18 cellular contexts compared by ENCODE assay signal in genomic region chr3:42843730-42844713, GRCh38. TPM values are rescaled to one million over a fixed set of nuclear protein-coding genes. Genes with fewer than 3 reads are reported as not detected.
A peak's percentile ranks its signal among the peaks of the same experiment; 100 is the strongest.
DNase-seq lines count a peak whose midpoint lies in the region; ATAC-seq, FAIRE-seq and TF ChIP-seq lines count a peak whose summit lies in the region.
"Had no signal": no experiment of that assay in that cellular context is flagged by ENCODE, and none has a peak within 500 bp of the region (broad histone marks: within the 10 kb centered on the region; RNA-seq: fewer than 3 reads in every experiment).

No MANE protein-coding gene starts in this region.

- no peak for FAIRE-seq in K562 (lab: Jason Lieb, UNC)
- FAIRE-seq: GM19239, urothelium cell line had no signal

- ATAC-seq in K562 (no peak), right cardiac atrium (peak; percentile 81 to 86), GM19455 (IDR thresholded peaks at IDR 0.05; ENCODE audit: unreplicated experiment) (no peak)
- ATAC-seq: activated CD8-positive, alpha-beta memory T cell treated with anti-CD3 and anti-CD28 coated beads, Interleukin-2, amount 10 ng/mL, durations not matched to agents 7 days and 5 days had no signal

- H3K4me2 ChIP-seq in K562 (ENCODE audit: insufficient read depth, low read length) (no peak overlapping the region), parathyroid adenoma (ENCODE audit: low read length) (no peak overlapping the region)

- H3K4me1 ChIP-seq in K562 (replicated peaks in 1 of 2; ENCODE audit: control insufficient read depth in 2 of 2, insufficient read depth in 2 of 2, low read length in 2 of 2): peaks cover 10 to 26% of the 10 kb centered on the region in 2 experiments
- peaks cover 8% of the 10 kb centered on the region for H3K4me1 ChIP-seq in right cardiac atrium (ENCODE audit: control insufficient read depth, insufficient read depth, low read length)
- H3K4me1 ChIP-seq in parathyroid adenoma: no peaks in the 10 kb centered on the region
- peaks cover 5% of the 10 kb centered on the region in 2 donors for H3K4me1 ChIP-seq in uterus

- no peak overlapping the region for H3K27ac ChIP-seq in K562 (ENCODE audit: extremely low read depth, low read depth, low read length)
- H3K27ac ChIP-seq in right cardiac atrium (ENCODE audit: low read length): peak overlapping the region; percentile 43
- peak overlapping the region; percentile 32 for H3K27ac ChIP-seq in parathyroid adenoma
- H3K27ac ChIP-seq in uterus: peak overlapping the region; percentile 36 to 54
- H3K27ac ChIP-seq: neutrophil had no signal

- no peak for TF ChIP-seq EP300 in K562 (IDR thresholded peaks at IDR 0.05; ENCODE audit: low read length)

- H3K36me3 ChIP-seq in K562 (ENCODE audit: control insufficient read depth, insufficient read depth, low read length) (no peaks in the 10 kb centered on the region), parathyroid adenoma (ENCODE audit: control insufficient read depth, insufficient read depth, low read length) (no peaks in the 10 kb centered on the region), uterus (no peaks in the 10 kb centered on the region)
- H3K36me3 ChIP-seq: neutrophil had no signal

- H2AFZ ChIP-seq in K562 (ENCODE audit: low read depth, low read length) (peak overlapping the region; percentile 22; the same call in 1 of the 2 replicates), parathyroid adenoma (no peak overlapping the region)

- H3K79me2 ChIP-seq in K562 (ENCODE audit: control insufficient read depth, insufficient read depth, low read length) (no peaks in the 10 kb centered on the region), parathyroid adenoma (no peaks in the 10 kb centered on the region)

- POLR2A ChIA-PET in K562 (lab: Yijun Ruan, JAX): no interaction called here

- intact Hi-C loops in K562 (cut with micrococcal nuclease): no loop called here
- intact Hi-C loops in right cardiac atrium (cut with DNase I): loop anchor here in 1 of 4 donors (5.0 kb wide), 1 partner anchor 33 kb away; the partner anchor contains the start of gene CYP8B1
- intact Hi-C loops in uterus (cut with DNase I; ENCODE audit: low total_unique reads): no loop called here

- WGBS in K562 (ENCODE audit: insufficient coverage, low coverage, missing lambda C conversion rate): 8% methylated on average over 7 of the region's 7 CpGs
- whole genome bisulfite sequencing in right cardiac atrium: 47% methylated on average over 7 of the region's 7 CpGs

- peaks cover 0 to 4% of the 10 kb centered on the region in 2 experiments; a peak in 1 of 5 replicates for H3K27me3 ChIP-seq in K562 (ENCODE audit: control insufficient read depth in 2 of 2, insufficient read depth in 2 of 2, low read length in 2 of 2)
- H3K27me3 ChIP-seq in right cardiac atrium (ENCODE audit: control insufficient read depth, insufficient read depth): no peaks in the 10 kb centered on the region
- H3K27me3 ChIP-seq in parathyroid adenoma (ENCODE audit: control insufficient read depth, insufficient read depth, low read length): no peaks in the 10 kb centered on the region
- H3K27me3 ChIP-seq in uterus: no peaks in the 10 kb centered on the region
- H3K27me3 ChIP-seq: neutrophil had no signal

- TF ChIP-seq CTCF in K562 (IDR thresholded peaks at IDR 0.05 in 2 of 3, conservative IDR thresholded peaks at IDR 0.05 in 1 of 3; ENCODE audit: insufficient read depth in 2 of 3, low read depth in 1 of 3, low read length in 3 of 3): no peak
- no peak for TF ChIP-seq CTCF in parathyroid adenoma (IDR thresholded peaks at IDR 0.05)
- no peak for TF ChIP-seq CTCF in uterus (IDR thresholded peaks at IDR 0.05)

- CTCF ChIA-PET in K562 (lab: Yijun Ruan, JAX; ENCODE audit: low intra/inter-chr PET ratio): no interaction called here

- in situ Hi-C loops in K562 (cut with MboI) (no loop called here), G401 (cut with HindIII; ENCODE audit: low sequenced_read_pairs) (no loop called here)

- TF ChIP-seq RAD21 in K562 (CRISPR knock-in tag; conservative IDR thresholded peaks at IDR 0.05 in 1 of 2, IDR thresholded peaks at IDR 0.05 in 1 of 2): no peak

- H3K9ac ChIP-seq in K562 (ENCODE audit: insufficient read depth in 1 of 2, low read depth in 2 of 2, low read length in 2 of 2) (0 out of 4 replicates have a peak overlapping the region, but pooled peaks of 1 of the 2 experiments have one; percentile 33), parathyroid adenoma (no peak overlapping the region)

- TF ChIP-seq POLR2A in K562 (conservative IDR thresholded peaks at IDR 0.05): no peak
- TF ChIP-seq POLR2A in uterus (IDR thresholded peaks at IDR 0.05): no peak
- no peak for TF ChIP-seq POLR2A in erythroblast (IDR thresholded peaks at IDR 0.05; ENCODE audit: low read length)

- BruUV-seq in K562 (replicated peaks; lab: Mats Ljungman, UMichigan): no TSS peak

- H3K9me3 ChIP-seq in K562 (replicated peaks; ENCODE audit: control insufficient read depth, insufficient read depth, low read depth, low read length) (no peaks in the 10 kb centered on the region), right cardiac atrium (ENCODE audit: control insufficient read depth, low read length) (no peaks in the 10 kb centered on the region), parathyroid adenoma (ENCODE audit: control insufficient read depth, low read length) (no peaks in the 10 kb centered on the region), uterus (no peaks in the 10 kb centered on the region)
- H3K9me3 ChIP-seq: neutrophil had no signal

- H4K20me1 ChIP-seq in K562 (replicated peaks; ENCODE audit: control insufficient read depth, insufficient read depth, low read length): no peaks in the 10 kb centered on the region

- DNase-seq in K562 (ENCODE audit: extremely low read depth in 1 of 4, low spot score in 3 of 4) (no peak), right cardiac atrium (peak in 2 of 3 donors; percentile 49 to 83), uterus (peak; percentile 40 to 48), G401 (ENCODE audit: low spot score) (no peak), erythroblast (lab: John Stamatoyannopoulos, UW) (no peak)
- DNase-seq: activated CD8-positive, alpha-beta memory T cell treated with anti-CD3 and anti-CD28 coated beads, Interleukin-2, amount 10 ng/mL, durations not matched to agents 7 days and 5 days; activated naive CD4-positive, alpha-beta T cell treated with anti-CD3 and anti-CD28 coated beads for 36 hours; CD8-positive, alpha-beta memory T cell; central memory CD4-positive, alpha-beta T cell; KG1; NCI-H1417; NCI-H345 had no signal

- H3K4me3 ChIP-seq in K562: no peak overlapping the region
- no peak overlapping the region for H3K4me3 ChIP-seq in right cardiac atrium (ENCODE audit: low read length)
- no peak overlapping the region for H3K4me3 ChIP-seq in parathyroid adenoma (ENCODE audit: low read depth, low read length)
- no peak overlapping the region for H3K4me3 ChIP-seq in uterus
- H3K4me3 ChIP-seq: lung had no signal

- H3K9me1 ChIP-seq in K562 (ENCODE audit: control insufficient read depth, insufficient read depth, low read length): no peaks in the 10 kb centered on the region

RNA-seq across cellular contexts. Expression of gene CYP8B1, which starts 31.7 kb away (rescaled TPM):
- not detected in 2 replicates for total RNA-seq in K562 (2011; cell fraction: chromatin; rRNA removed; ENCODE audit: low replicate concordance)
- not detected in 2 replicates for total RNA-seq in K562 (2011; cell fraction: nucleolus; rRNA removed)
- total RNA-seq in K562 (2011; cell fraction: nucleoplasm; rRNA removed): not detected in 2 replicates
- total RNA-seq in K562 (2014; rRNA removed) (not detected in 2 replicates), K562 (2014; rRNA removed; fragmentation: Illumina TruSeq; extraction: Trizol) (not detected in 2 replicates), K562 (2015; rRNA removed; fragmentation: Illumina TruSeq; extraction: Trizol) (not detected in 2 replicates), K562 (2021) (0.04 and 0.13 TPM in 2 replicates), right cardiac atrium (under 1 TPM in 1 of 4 donors, not detected in 3; 0.14 TPM), uterus (not detected)
- polyA plus RNA-seq in K562 (2011; rRNA removed) (not detected in 2 replicates), K562 (2014; fragmentation: Illumina TruSeq; extraction: Trizol) (not detected in 2 replicates), K562 (2014; fragmentation: Nextera tagmentation; extraction: Ambion mirVana) (not detected), K562 (2014; rRNA removed) (not detected in 2 replicates), right cardiac atrium (0.02 TPM)
- not detected in 2 replicates for polyA plus RNA-seq in K562 (2011; cell fraction: cytosol; rRNA removed)
- not detected in 2 replicates for polyA plus RNA-seq in K562 (2011; cell fraction: nucleus; rRNA removed)
- polyA plus RNA-seq in K562 (2012): not detected in 2 replicates
- polyA minus RNA-seq in K562 (2011; rRNA and poly(A)+ RNA removed): not detected in 2 replicates
- not detected in 2 replicates for polyA minus RNA-seq in K562 (2011; cell fraction: cytosol; rRNA and poly(A)+ RNA removed)
- not detected in 2 replicates for polyA minus RNA-seq in K562 (2011; cell fraction: nucleus; rRNA and poly(A)+ RNA removed)
- total RNA-seq in G401 (2014; rRNA removed; shearing (Covaris generic)): not detected in 2 replicates
- total RNA-seq: activated CD8-positive, alpha-beta memory T cell treated with anti-CD3 and anti-CD28 coated beads, Interleukin-2, amount 10 ng/mL, durations not matched to agents 7 days and 5 days; activated naive CD4-positive, alpha-beta T cell treated with anti-CD3 and anti-CD28 coated beads for 36 hours; CD8-positive, alpha-beta memory T cell had no signal
- polyA plus RNA-seq: CD8-positive, alpha-beta memory T cell had no signal

RNA-seq across cellular contexts. Expression of gene ACKR2, which starts 34.8 kb away (rescaled TPM):
- 2.1 and 2.5 TPM in 2 replicates for total RNA-seq in K562 (2011; cell fraction: chromatin; rRNA removed; ENCODE audit: low replicate concordance)
- 1.7 and 2.2 TPM in 2 replicates for total RNA-seq in K562 (2011; cell fraction: nucleolus; rRNA removed)
- 1.5 and 3.8 TPM in 2 replicates for total RNA-seq in K562 (2011; cell fraction: nucleoplasm; rRNA removed)
- total RNA-seq in K562 (2014; rRNA removed) (0.08 and 0.32 TPM in 2 replicates), K562 (2014; rRNA removed; fragmentation: Illumina TruSeq; extraction: Trizol) (0.29 TPM in 2 replicates), K562 (2015; rRNA removed; fragmentation: Illumina TruSeq; extraction: Trizol) (0.15 TPM in 1 of 2 replicates, not detected in the other), K562 (2021) (0.69 and 0.85 TPM in 2 replicates), right cardiac atrium (1 to 10 TPM; 1.4 to 2.4 (median 1.8) TPM), uterus (1 to 10 TPM; 1.5 to 8.7 (median 4.7) TPM)
- polyA plus RNA-seq in K562 (2011; rRNA removed) (0.57 and 0.74 TPM in 2 replicates), K562 (2014; fragmentation: Illumina TruSeq; extraction: Trizol) (0.15 and 0.39 TPM in 2 replicates), K562 (2014; fragmentation: Nextera tagmentation; extraction: Ambion mirVana) (under 1 TPM; 0.03 to 0.21 TPM), K562 (2014; rRNA removed) (0.07 and 0.11 TPM in 2 replicates), right cardiac atrium (1.2 TPM)
- 0.25 and 0.41 TPM in 2 replicates for polyA plus RNA-seq in K562 (2011; cell fraction: cytosol; rRNA removed)
- 0.72 and 0.75 TPM in 2 replicates for polyA plus RNA-seq in K562 (2011; cell fraction: nucleus; rRNA removed)
- 0.29 and 0.62 TPM in 2 replicates for polyA plus RNA-seq in K562 (2012)
- 0.84 and 1.3 TPM in 2 replicates for polyA minus RNA-seq in K562 (2011; rRNA and poly(A)+ RNA removed)
- 0.57 TPM in 1 of 2 replicates, not detected in the other for polyA minus RNA-seq in K562 (2011; cell fraction: cytosol; rRNA and poly(A)+ RNA removed)
- polyA minus RNA-seq in K562 (2011; cell fraction: nucleus; rRNA and poly(A)+ RNA removed): 0.40 and 1.1 TPM in 2 replicates
- total RNA-seq in G401 (2014; rRNA removed; shearing (Covaris generic)): not detected in 2 replicates
- polyA plus RNA-seq: CD8-positive, alpha-beta memory T cell had no signal

RNA-seq across cellular contexts. Expression of gene HIGD1A, which starts 39.7 kb away (rescaled TPM):
- total RNA-seq in K562 (2011; cell fraction: chromatin; rRNA removed; ENCODE audit: low replicate concordance): 16.0 and 47.0 TPM in 2 replicates
- 14.0 and 19.1 TPM in 2 replicates for total RNA-seq in K562 (2011; cell fraction: nucleolus; rRNA removed)
- total RNA-seq in K562 (2011; cell fraction: nucleoplasm; rRNA removed): 44.3 and 95.3 TPM in 2 replicates
- total RNA-seq in K562 (2014; rRNA removed) (136 and 165 TPM in 2 replicates), K562 (2014; rRNA removed; fragmentation: Illumina TruSeq; extraction: Trizol) (333 and 382 TPM in 2 replicates), K562 (2015; rRNA removed; fragmentation: Illumina TruSeq; extraction: Trizol) (257 and 291 TPM in 2 replicates), K562 (2021) (183 and 189 TPM in 2 replicates), right cardiac atrium (100 to 1,000 TPM; 179 to 274 (median 239) TPM), uterus (100 to 1,000 TPM in 2 of 4 donors, 10 to 100 TPM in 2; 65.3 to 234 (median 103) TPM)
- polyA plus RNA-seq in K562 (2011; rRNA removed) (218 and 362 TPM in 2 replicates), K562 (2014; fragmentation: Illumina TruSeq; extraction: Trizol) (369 and 398 TPM in 2 replicates), K562 (2014; fragmentation: Nextera tagmentation; extraction: Ambion mirVana) (1,000 to 10,000 TPM; 1,116 to 1,185 TPM), K562 (2014; rRNA removed) (331 and 362 TPM in 2 replicates), right cardiac atrium (348 TPM)
- polyA plus RNA-seq in K562 (2011; cell fraction: cytosol; rRNA removed): 45.6 and 124 TPM in 2 replicates
- 25.3 and 53.9 TPM in 2 replicates for polyA plus RNA-seq in K562 (2011; cell fraction: nucleus; rRNA removed)
- 198 and 327 TPM in 2 replicates for polyA plus RNA-seq in K562 (2012)
- polyA minus RNA-seq in K562 (2011; rRNA and poly(A)+ RNA removed): 172 and 181 TPM in 2 replicates
- polyA minus RNA-seq in K562 (2011; cell fraction: cytosol; rRNA and poly(A)+ RNA removed): 59.9 and 87.1 TPM in 2 replicates
- 14.8 and 26.3 TPM in 2 replicates for polyA minus RNA-seq in K562 (2011; cell fraction: nucleus; rRNA and poly(A)+ RNA removed)
- 239 and 240 TPM in 2 replicates for total RNA-seq in G401 (2014; rRNA removed; shearing (Covaris generic))

Comparison
In these comparisons a context has a peak if more than half of its experiments do, and no peak if none do; other contexts are left out.
1. ATAC-seq: peak in right cardiac atrium (2 of 2); none in K562 (single experiment) and GM19455 (single experiment).
2. DNase-seq: peak in right cardiac atrium (2 of 3) and uterus (2 of 2); none in K562 (0 of 4), G401 (single experiment) and erythroblast (0 of 2).